In genomic region chr7:92809397-92810241, GRCh38 we compare ENCODE assay signal across 1 cellular context.
A peak's percentile ranks its signal among the peaks of the same experiment; 100 is the strongest.
TF ChIP-seq lines count a peak whose summit lies in the region.

No MANE protein-coding gene starts in this region.

TF ChIP-seq in K562, 482 proteins besides CTCF, POLR2A, EP300 and RAD21 (continued from another document and continues in another):
- TF ChIP-seq TSHZ1 (CRISPR knock-in tag; IDR thresholded peaks at IDR 0.05) (no peak), KDM1A (IDR thresholded peaks at IDR 0.05) (peak; percentile 18 to 49; a peak in 1 of 4 replicates), CBX2 (IDR thresholded peaks at IDR 0.05; ENCODE audit: insufficient read depth, low read length, poor library complexity, severe bottlenecking) (no peak), RBBP5 (IDR thresholded peaks at IDR 0.05; ENCODE audit: borderline replicate concordance, insufficient read depth, low read length, poor library complexity, severe bottlenecking) (no peak), MLX (CRISPR knock-in tag; conservative IDR thresholded peaks at IDR 0.05) (no peak), NR2F6 (CRISPR knock-in tag; IDR thresholded peaks at IDR 0.05) (no peak), GABPA (tag; conservative IDR thresholded peaks at IDR 0.05; ENCODE audit: low read depth) (peak; percentile 73), TCFL5 (CRISPR knock-in tag; conservative IDR thresholded peaks at IDR 0.05) (no peak), GATAD2B (IDR thresholded peaks at IDR 0.05; ENCODE audit: borderline replicate concordance) (peak; percentile 37; the same call in 1 of the 2 replicates), IFI16 (CRISPR knock-in tag; IDR thresholded peaks at IDR 0.05) (no peak), ZNF316 (IDR thresholded peaks at IDR 0.05) (peak; percentile 100), HSF4 (CRISPR knock-in tag; IDR thresholded peaks at IDR 0.05; ENCODE audit: borderline replicate concordance) (peak; percentile 68; the same call in 1 of the 2 replicates), DACH1 (IDR thresholded peaks at IDR 0.05; ENCODE audit: partially characterized antibody) (peak; percentile 46), PML (IDR thresholded peaks at IDR 0.05; ENCODE audit: low read length) (no peak), MCM5 (IDR thresholded peaks at IDR 0.05; ENCODE audit: low read depth) (no peak), BHLHE40 (IDR thresholded peaks at IDR 0.05; ENCODE audit: low read length) (no peak), STAT5B (CRISPR knock-in tag; IDR thresholded peaks at IDR 0.05) (no peak), CREB3L1 (IDR thresholded peaks at IDR 0.05; ENCODE audit: borderline replicate concordance, low read depth) (peak; percentile 72), ZSCAN29 (IDR thresholded peaks at IDR 0.05) (no peak), MBD2 (IDR thresholded peaks at IDR 0.05; ENCODE audit: borderline replicate concordance, low read depth) (no peak), NRF1 (conservative IDR thresholded peaks at IDR 0.05 in 1 of 2, IDR thresholded peaks at IDR 0.05 in 1 of 2) (0 out of 4 replicates have a peak, but pooled peaks of 1 of the 2 experiments have one; percentile 8), SMARCC2 (IDR thresholded peaks at IDR 0.05; ENCODE audit: low read depth) (peak; percentile 64; the same call in 1 of the 2 replicates), SUPT5H (IDR thresholded peaks at IDR 0.05) (no peak), PRMT5 (CRISPR knock-in tag; IDR thresholded peaks at IDR 0.05) (no peak), NR2C2 (CRISPR knock-in tag; IDR thresholded peaks at IDR 0.05) (peak; percentile 57; the same call in 1 of the 2 replicates), NR2C2 (tag; IDR thresholded peaks at IDR 0.05) (peak; percentile 89), BACH1 (tag; IDR thresholded peaks at IDR 0.05) (peak; percentile 100), ZC3H11A (IDR thresholded peaks at IDR 0.05; ENCODE audit: low read depth, low read length) (no peak), THRAP3 (IDR thresholded peaks at IDR 0.05; ENCODE audit: borderline replicate concordance) (no peak), CBFA2T2 (conservative IDR thresholded peaks at IDR 0.05) (no peak), RHOXF2B (CRISPR knock-in tag; conservative IDR thresholded peaks at IDR 0.05) (0 out of 2 replicates have a peak, but pooled peaks have one; percentile 85), MAX (CRISPR knock-in tag; IDR thresholded peaks at IDR 0.05) (peak; percentile 69; the same call in 1 of the 2 replicates), KHSRP (IDR thresholded peaks at IDR 0.05) (no peak; the same call in 1 of the 2 replicates), HMGN3 (IDR thresholded peaks at IDR 0.05; ENCODE audit: borderline replicate concordance, extremely low read depth, insufficient read length, low read depth, low read length) (no peak), RBM25 (IDR thresholded peaks at IDR 0.05; ENCODE audit: low read depth, low read length, severe bottlenecking) (no peak), ZNF232 (CRISPR knock-in tag; IDR thresholded peaks at IDR 0.05) (no peak), ELF4 (CRISPR knock-in tag; IDR thresholded peaks at IDR 0.05) (peak; percentile 75; the same call in 1 of the 2 replicates), KLF10 (CRISPR knock-in tag; IDR thresholded peaks at IDR 0.05) (no peak), MAFG (tag; conservative IDR thresholded peaks at IDR 0.05) (peak; percentile 100), POLR2G (IDR thresholded peaks at IDR 0.05; ENCODE audit: low read depth, low read length) (no peak), BRD4 (IDR thresholded peaks at IDR 0.05) (no peak), UBTF (IDR thresholded peaks at IDR 0.05; ENCODE audit: borderline replicate concordance in 1 of 2, low read depth in 2 of 2, low read length in 2 of 2) (no peak)
- TF ChIP-seq, protein P1, sequence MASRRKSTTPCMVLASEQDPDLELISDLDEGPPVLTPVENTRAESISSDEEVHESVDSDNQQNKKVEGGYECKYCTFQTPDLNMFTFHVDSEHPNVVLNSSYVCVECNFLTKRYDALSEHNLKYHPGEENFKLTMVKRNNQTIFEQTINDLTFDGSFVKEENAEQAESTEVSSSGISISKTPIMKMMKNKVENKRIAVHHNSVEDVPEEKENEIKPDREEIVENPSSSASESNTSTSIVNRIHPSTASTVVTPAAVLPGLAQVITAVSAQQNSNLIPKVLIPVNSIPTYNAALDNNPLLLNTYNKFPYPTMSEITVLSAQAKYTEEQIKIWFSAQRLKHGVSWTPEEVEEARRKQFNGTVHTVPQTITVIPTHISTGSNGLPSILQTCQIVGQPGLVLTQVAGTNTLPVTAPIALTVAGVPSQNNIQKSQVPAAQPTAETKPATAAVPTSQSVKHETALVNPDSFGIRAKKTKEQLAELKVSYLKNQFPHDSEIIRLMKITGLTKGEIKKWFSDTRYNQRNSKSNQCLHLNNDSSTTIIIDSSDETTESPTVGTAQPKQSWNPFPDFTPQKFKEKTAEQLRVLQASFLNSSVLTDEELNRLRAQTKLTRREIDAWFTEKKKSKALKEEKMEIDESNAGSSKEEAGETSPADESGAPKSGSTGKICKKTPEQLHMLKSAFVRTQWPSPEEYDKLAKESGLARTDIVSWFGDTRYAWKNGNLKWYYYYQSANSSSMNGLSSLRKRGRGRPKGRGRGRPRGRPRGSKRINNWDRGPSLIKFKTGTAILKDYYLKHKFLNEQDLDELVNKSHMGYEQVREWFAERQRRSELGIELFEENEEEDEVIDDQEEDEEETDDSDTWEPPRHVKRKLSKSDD (conservative IDR thresholded peaks at IDR 0.05; ENCODE audit: low read length): no peak
- TF ChIP-seq, protein P2, sequence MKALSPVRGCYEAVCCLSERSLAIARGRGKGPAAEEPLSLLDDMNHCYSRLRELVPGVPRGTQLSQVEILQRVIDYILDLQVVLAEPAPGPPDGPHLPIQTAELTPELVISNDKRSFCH (CRISPR knock-in tag; IDR thresholded peaks at IDR 0.05): no peak
- TF ChIP-seq, protein P2 (tag; IDR thresholded peaks at IDR 0.05): peak; percentile 82; the same call in 1 of the 2 replicates
- TF ChIP-seq, protein P3, sequence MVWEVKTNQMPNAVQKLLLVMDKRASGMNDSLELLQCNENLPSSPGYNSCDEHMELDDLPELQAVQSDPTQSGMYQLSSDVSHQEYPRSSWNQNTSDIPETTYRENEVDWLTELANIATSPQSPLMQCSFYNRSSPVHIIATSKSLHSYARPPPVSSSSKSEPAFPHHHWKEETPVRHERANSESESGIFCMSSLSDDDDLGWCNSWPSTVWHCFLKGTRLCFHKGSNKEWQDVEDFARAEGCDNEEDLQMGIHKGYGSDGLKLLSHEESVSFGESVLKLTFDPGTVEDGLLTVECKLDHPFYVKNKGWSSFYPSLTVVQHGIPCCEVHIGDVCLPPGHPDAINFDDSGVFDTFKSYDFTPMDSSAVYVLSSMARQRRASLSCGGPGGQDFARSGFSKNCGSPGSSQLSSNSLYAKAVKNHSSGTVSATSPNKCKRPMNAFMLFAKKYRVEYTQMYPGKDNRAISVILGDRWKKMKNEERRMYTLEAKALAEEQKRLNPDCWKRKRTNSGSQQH (CRISPR knock-in tag; IDR thresholded peaks at IDR 0.05): no peak
- TF ChIP-seq, protein P4, sequence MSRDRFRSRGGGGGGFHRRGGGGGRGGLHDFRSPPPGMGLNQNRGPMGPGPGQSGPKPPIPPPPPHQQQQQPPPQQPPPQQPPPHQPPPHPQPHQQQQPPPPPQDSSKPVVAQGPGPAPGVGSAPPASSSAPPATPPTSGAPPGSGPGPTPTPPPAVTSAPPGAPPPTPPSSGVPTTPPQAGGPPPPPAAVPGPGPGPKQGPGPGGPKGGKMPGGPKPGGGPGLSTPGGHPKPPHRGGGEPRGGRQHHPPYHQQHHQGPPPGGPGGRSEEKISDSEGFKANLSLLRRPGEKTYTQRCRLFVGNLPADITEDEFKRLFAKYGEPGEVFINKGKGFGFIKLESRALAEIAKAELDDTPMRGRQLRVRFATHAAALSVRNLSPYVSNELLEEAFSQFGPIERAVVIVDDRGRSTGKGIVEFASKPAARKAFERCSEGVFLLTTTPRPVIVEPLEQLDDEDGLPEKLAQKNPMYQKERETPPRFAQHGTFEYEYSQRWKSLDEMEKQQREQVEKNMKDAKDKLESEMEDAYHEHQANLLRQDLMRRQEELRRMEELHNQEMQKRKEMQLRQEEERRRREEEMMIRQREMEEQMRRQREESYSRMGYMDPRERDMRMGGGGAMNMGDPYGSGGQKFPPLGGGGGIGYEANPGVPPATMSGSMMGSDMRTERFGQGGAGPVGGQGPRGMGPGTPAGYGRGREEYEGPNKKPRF (IDR thresholded peaks at IDR 0.05; ENCODE audit: low read depth, low read length): no peak
- TF ChIP-seq, protein P5, sequence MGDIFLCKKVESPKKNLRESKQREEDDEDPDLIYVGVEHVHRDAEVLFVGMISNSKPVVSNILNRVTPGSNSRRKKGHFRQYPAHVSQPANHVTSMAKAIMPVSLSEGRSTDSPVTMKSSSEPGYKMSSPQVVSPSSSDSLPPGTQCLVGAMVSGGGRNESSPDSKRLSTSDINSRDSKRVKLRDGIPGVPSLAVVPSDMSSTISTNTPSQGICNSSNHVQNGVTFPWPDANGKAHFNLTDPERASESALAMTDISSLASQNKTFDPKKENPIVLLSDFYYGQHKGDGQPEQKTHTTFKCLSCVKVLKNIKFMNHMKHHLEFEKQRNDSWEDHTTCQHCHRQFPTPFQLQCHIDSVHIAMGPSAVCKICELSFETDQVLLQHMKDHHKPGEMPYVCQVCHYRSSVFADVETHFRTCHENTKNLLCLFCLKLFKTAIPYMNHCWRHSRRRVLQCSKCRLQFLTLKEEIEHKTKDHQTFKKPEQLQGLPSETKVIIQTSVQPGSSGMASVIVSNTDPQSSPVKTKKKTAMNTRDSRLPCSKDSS (IDR thresholded peaks at IDR 0.05; ENCODE audit: low read depth, partially characterized antibody): no peak
- TF ChIP-seq, protein P6, sequence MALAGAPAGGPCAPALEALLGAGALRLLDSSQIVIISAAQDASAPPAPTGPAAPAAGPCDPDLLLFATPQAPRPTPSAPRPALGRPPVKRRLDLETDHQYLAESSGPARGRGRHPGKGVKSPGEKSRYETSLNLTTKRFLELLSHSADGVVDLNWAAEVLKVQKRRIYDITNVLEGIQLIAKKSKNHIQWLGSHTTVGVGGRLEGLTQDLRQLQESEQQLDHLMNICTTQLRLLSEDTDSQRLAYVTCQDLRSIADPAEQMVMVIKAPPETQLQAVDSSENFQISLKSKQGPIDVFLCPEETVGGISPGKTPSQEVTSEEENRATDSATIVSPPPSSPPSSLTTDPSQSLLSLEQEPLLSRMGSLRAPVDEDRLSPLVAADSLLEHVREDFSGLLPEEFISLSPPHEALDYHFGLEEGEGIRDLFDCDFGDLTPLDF (CRISPR knock-in tag; IDR thresholded peaks at IDR 0.05): no peak
